ENCODE assay signal across 34 cellular contexts in genomic region chr9:77451507-77451906, GRCh38.
"Had no signal": no experiment of that assay in that cellular context is flagged by ENCODE, and none has a peak within 500 bp of the region (broad histone marks: within the 10 kb centered on the region; RNA-seq: fewer than 3 reads in every experiment).

No MANE protein-coding gene starts in this region.

- FAIRE-seq: TTC549 had no signal

- DNase-seq: activated CD4-positive, alpha-beta T cell treated with anti-CD3 and anti-CD28 coated beads for 36 hours; activated CD4-positive, alpha-beta T cell treated with anti-CD3 and anti-CD28 coated beads, Interleukin-2, amount 10 ng/mL, durations not matched to agents 7 days and 5 days; activated CD4-positive, alpha-beta T cell treated with anti-CD3 and anti-CD28 coated beads, Interleukin-2, amount 50 U/mL, for 48 hours; activated CD8-positive, alpha-beta memory T cell treated with anti-CD3 and anti-CD28 coated beads, Interleukin-2, amount 50 U/mL, for 4 hours; activated CD8-positive, alpha-beta T cell treated with anti-CD3 and anti-CD28 coated beads, Interleukin-2, amount 10 ng/mL, durations not matched to agents 7 days and 5 days; activated effector memory CD4-positive, alpha-beta T cell treated with Interleukin-2 at 50 U/mL for 16 hours; activated naive CD4-positive, alpha-beta T cell; activated naive CD8-positive, alpha-beta T cell treated with anti-CD3 and anti-CD28 coated beads, Interleukin-2, amount 10 ng/mL, durations not matched to agents 7 days and 5 days; activated T-cell treated with anti-CD3 and anti-CD28 coated beads, Interleukin-2, amount 50 U/mL, for 48 hours; amygdala; body of pancreas; caudate nucleus; cerebellar nuclear complex; KG1; MM.1S; NCI-H1092 treated with DMSO at 0.1 percent for 48 hours; NCI-H1417; NCI-H146; NCI-H187; NCI-H2029 treated with DMSO at 0.1 percent for 48 hours; NCI-H2107; NCI-H2171; NCI-H510A; NCI-H526; NCI-H748 treated with DMSO at 0.1 percent for 48 hours; NK-92 treated with Interleukin-12 subunit alpha and Interleukin-12 subunit beta, amount 100 ng/mL, for 24 hours; Right ventricle myocardium superior; SJCRH30 had no signal

- ATAC-seq: activated CD4-positive, alpha-beta T cell treated with anti-CD3 and anti-CD28 coated beads for 36 hours; activated CD4-positive, CD25-positive, alpha-beta regulatory T cell treated with anti-CD3 and anti-CD28 coated beads, Interleukin-2, amount 50 U/mL, for 24 hours; activated CD8-positive, alpha-beta T cell treated with anti-CD3 and anti-CD28 coated beads, Interleukin-2, amount 10 ng/mL, durations not matched to agents 7 days and 5 days; body of pancreas; WTC11 had no signal

- H3K27ac ChIP-seq: ascending aorta, body of pancreas, breast epithelium, SJCRH30, SK-N-MC had no signal

- H3K4me3 ChIP-seq: ascending aorta, body of pancreas, breast epithelium, SJCRH30, SK-N-MC had no signal

- H3K36me3 ChIP-seq: ascending aorta, breast epithelium, SJCRH30 had no signal

- H3K9me3 ChIP-seq: ascending aorta, body of pancreas, SJCRH30 had no signal

- H3K4me1 ChIP-seq: ascending aorta, breast epithelium, SJCRH30 had no signal

- H3K27me3 ChIP-seq: ascending aorta, body of pancreas, breast epithelium, SJCRH30 had no signal
